Comparison of ENCODE assay signal across 29 cellular contexts in the genomic region with DNA sequence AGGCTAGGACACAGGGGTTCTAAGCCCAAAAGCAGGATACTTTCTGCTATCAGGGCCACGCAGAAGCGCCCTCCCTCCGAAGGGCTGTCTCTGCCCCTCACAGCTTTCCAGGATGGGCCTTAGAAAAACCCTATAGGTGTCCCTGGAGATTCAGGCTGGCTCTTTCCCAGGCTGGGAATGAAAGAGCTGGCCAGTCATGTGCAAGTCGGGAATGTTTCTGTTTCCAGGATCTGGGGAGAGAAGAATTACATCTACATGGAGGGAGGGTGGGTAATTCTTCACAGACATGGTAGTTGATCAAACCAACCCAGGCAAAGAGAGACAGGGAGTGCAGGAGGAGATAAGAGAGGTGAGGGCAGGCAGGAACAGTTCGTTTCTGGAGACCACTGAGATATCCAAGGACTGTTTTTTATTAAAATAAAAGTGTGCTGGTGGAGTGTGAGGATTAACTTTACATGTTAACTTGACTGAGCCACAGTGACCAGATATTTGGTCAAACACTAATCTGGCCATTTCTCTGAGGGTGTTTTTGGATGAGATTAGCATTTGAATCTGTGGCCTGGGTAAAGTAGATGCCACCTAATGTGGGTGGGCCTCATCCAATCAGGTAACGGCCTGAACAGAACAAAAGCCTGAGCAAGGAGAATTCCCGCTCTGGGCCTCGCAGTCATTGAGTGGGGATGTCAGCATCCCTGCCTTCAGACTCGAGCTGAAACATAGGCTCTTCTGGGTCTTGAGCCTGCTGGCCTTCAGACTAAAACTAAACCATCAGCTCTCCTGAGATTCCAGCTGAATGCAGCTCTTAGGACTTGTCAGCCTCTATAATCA. TPM values are rescaled to one million over a fixed set of nuclear protein-coding genes. Genes with fewer than 3 reads are reported as not detected.
DNase-seq lines count a peak whose midpoint lies in the region; ATAC-seq and TF ChIP-seq lines count a peak whose summit lies in the region.
"Had no signal": no experiment of that assay in that cellular context is flagged by ENCODE, and none has a peak within 500 bp of the region (broad histone marks: within the 10 kb centered on the region; RNA-seq: fewer than 3 reads in every experiment).

No MANE protein-coding gene starts in this region.

- no peaks in the 10 kb centered on the region for H3K27me3 ChIP-seq in neutrophil
- H3K27me3 ChIP-seq: body of pancreas, dorsolateral prefrontal cortex, MG63, ovary, transverse colon had no signal

- peaks cover 61% of the 10 kb centered on the region for H3K4me1 Mint-ChIP-seq in activated T-cell treated with anti-CD3 and anti-CD28 coated beads, Interleukin-2, amount 50 U/mL, for 24 hours (ENCODE audit: low read depth)
- H3K4me1 Mint-ChIP-seq in activated T-cell treated with anti-CD3 and anti-CD28 coated beads, Interleukin-2, amount 50 U/mL, for 4 hours (ENCODE audit: low read depth), result peaks cover 42% of the 10 kb centered on the region
- peaks cover 40% of the 10 kb centered on the region for H3K4me1 Mint-ChIP-seq in dendritic cell treated with granulocyte-macrophage colony-stimulating factor and Interleukin-4, amounts not matched to agents 40 ng/mL and 50 ng/mL, for 4 days (ENCODE audit: low read depth)

- H3K9me3 ChIP-seq in neutrophil, result no peaks in the 10 kb centered on the region
- H3K9me3 ChIP-seq: body of pancreas, MG63 had no signal

- intact Hi-C loops in dendritic cell treated with granulocyte-macrophage colony-stimulating factor and Interleukin-4, amounts not matched to agents 40 ng/mL and 50 ng/mL, for 4 days (cut with micrococcal nuclease), result no loop called here

- H3K27ac Mint-ChIP-seq in activated T-cell treated with anti-CD3 and anti-CD28 coated beads, Interleukin-2, amount 50 U/mL, for 24 hours, result peak overlapping the region; percentile 69
- peak overlapping the region; percentile 56 for H3K27ac Mint-ChIP-seq in dendritic cell treated with granulocyte-macrophage colony-stimulating factor and Interleukin-4, amounts not matched to agents 40 ng/mL and 50 ng/mL, for 4 days
- H3K27ac Mint-ChIP-seq: T-helper 2 cell treated with Interferon-gamma antibody and Interleukin-4, amounts not matched to agents 5 μg/mL and 100 μg/mL, for 36 hours had no signal

- no peak for DNase-seq in activated T-cell treated with anti-CD3 and anti-CD28 coated beads, Interleukin-2, amount 50 U/mL, for 24 hours
- DNase-seq in activated T-cell treated with anti-CD3 and anti-CD28 coated beads, Interleukin-2, amount 50 U/mL, for 4 hours, result no peak
- peak; percentile 32 for DNase-seq in SK-MEL-5 (ENCODE audit: low read depth, low spot score)
- no peak for DNase-seq in activated CD8-positive, alpha-beta memory T cell treated with anti-CD3 and anti-CD28 coated beads, Interleukin-2, amount 50 U/mL, for 48 hours
- DNase-seq in islet precursor cell, result no peak
- DNase-seq: activated CD4-positive, alpha-beta T cell treated with anti-CD3 and anti-CD28 coated beads, Interleukin-2, amount 50 U/mL, for 1 hour; activated CD8-positive, alpha-beta memory T cell treated with anti-CD3 and anti-CD28 coated beads, Interleukin-2, amount 50 U/mL, for 4 hours; activated effector memory CD4-positive, alpha-beta T cell treated with anti-CD3 and anti-CD28 coated beads, Interleukin-2, amount 50 U/mL, for 16 hours; body of pancreas; cerebellar nuclear complex; DMS79 treated with DMSO at 0.1 percent for 48 hours; dorsolateral prefrontal cortex; H9; hippocampal formation; KG1; left ventricle myocardium inferior; MG63; NCI-H1417; NCI-H2081; NCI-H2227 treated with DMSO at 0.1 percent for 48 hours; ovary; transverse colon had no signal

- no peak for TF ChIP-seq CTCF in neutrophil (IDR thresholded peaks at IDR 0.05)

- peaks cover 0 to 6% of the 10 kb centered on the region in 2 experiments for H3K4me1 ChIP-seq in neutrophil (ENCODE audit: control insufficient read depth in 1 of 2, insufficient read depth in 1 of 2, low read depth in 1 of 2, low read length in 1 of 2)
- H3K4me1 ChIP-seq: body of pancreas, left ventricle myocardium inferior, transverse colon had no signal

- H3K36me3 ChIP-seq in neutrophil, result no peaks in the 10 kb centered on the region
- H3K36me3 ChIP-seq: left ventricle myocardium inferior, MG63, ovary, transverse colon had no signal

- peaks cover 83% of the 10 kb centered on the region for H3K36me3 Mint-ChIP-seq in activated T-cell treated with anti-CD3 and anti-CD28 coated beads, Interleukin-2, amount 50 U/mL, for 24 hours (ENCODE audit: low read depth)
- peaks cover 18% of the 10 kb centered on the region for H3K36me3 Mint-ChIP-seq in activated T-cell treated with anti-CD3 and anti-CD28 coated beads, Interleukin-2, amount 50 U/mL, for 4 hours (ENCODE audit: insufficient read depth)
- H3K36me3 Mint-ChIP-seq in dendritic cell treated with granulocyte-macrophage colony-stimulating factor and Interleukin-4, amounts not matched to agents 40 ng/mL and 50 ng/mL, for 4 days (ENCODE audit: low read depth), result peaks cover 23% of the 10 kb centered on the region

- H3K27ac ChIP-seq in neutrophil, result peak overlapping the region; percentile 46
- H3K27ac ChIP-seq: body of pancreas, dorsolateral prefrontal cortex, left ventricle myocardium inferior, ovary, RWPE1, SK-N-MC, skin epidermis, transverse colon had no signal

- in situ Hi-C loops in SK-MEL-5 (cut with HindIII; ENCODE audit: low pct_unique_long_range_greater_than_20kb, low sequenced_read_pairs), result no loop called here

- H3K27me3 Mint-ChIP-seq in activated T-cell treated with anti-CD3 and anti-CD28 coated beads, Interleukin-2, amount 50 U/mL, for 24 hours, result no peaks in the 10 kb centered on the region
- H3K27me3 Mint-ChIP-seq in activated T-cell treated with anti-CD3 and anti-CD28 coated beads, Interleukin-2, amount 50 U/mL, for 4 hours (ENCODE audit: low read depth), result no peaks in the 10 kb centered on the region
- no peaks in the 10 kb centered on the region for H3K27me3 Mint-ChIP-seq in dendritic cell treated with granulocyte-macrophage colony-stimulating factor and Interleukin-4, amounts not matched to agents 40 ng/mL and 50 ng/mL, for 4 days

- H3K4me3 Mint-ChIP-seq in activated T-cell treated with anti-CD3 and anti-CD28 coated beads, Interleukin-2, amount 50 U/mL, for 24 hours, result no peak overlapping the region
- H3K4me3 Mint-ChIP-seq in activated T-cell treated with anti-CD3 and anti-CD28 coated beads, Interleukin-2, amount 50 U/mL, for 4 hours, result no peak overlapping the region
- no peak overlapping the region for H3K4me3 Mint-ChIP-seq in dendritic cell treated with granulocyte-macrophage colony-stimulating factor and Interleukin-4, amounts not matched to agents 40 ng/mL and 50 ng/mL, for 4 days
- H3K4me3 Mint-ChIP-seq: H9; T-helper 2 cell treated with Interferon-gamma antibody and Interleukin-4, amounts not matched to agents 5 μg/mL and 100 μg/mL, for 36 hours had no signal

- ATAC-seq in activated T-cell treated with anti-CD3 and anti-CD28 coated beads, Interleukin-2, amount 50 U/mL, for 4 hours, result no peak
- no peak for ATAC-seq in HG02623 (IDR thresholded peaks at IDR 0.05; ENCODE audit: unreplicated experiment)
- ATAC-seq: body of pancreas had no signal

- no peak overlapping the region for H3K4me3 ChIP-seq in neutrophil (ENCODE audit: low read depth in 1 of 2, low read length in 1 of 2)
- H3K4me3 ChIP-seq: body of pancreas, dorsolateral prefrontal cortex, left ventricle myocardium inferior, MG63, ovary, SK-N-MC, skin epidermis, transverse colon had no signal

- H3K9me3 Mint-ChIP-seq in activated T-cell treated with anti-CD3 and anti-CD28 coated beads, Interleukin-2, amount 50 U/mL, for 24 hours, result peaks cover 3% of the 10 kb centered on the region
- peaks cover 7% of the 10 kb centered on the region for H3K9me3 Mint-ChIP-seq in activated T-cell treated with anti-CD3 and anti-CD28 coated beads, Interleukin-2, amount 50 U/mL, for 4 hours
- peaks cover 21% of the 10 kb centered on the region for H3K9me3 Mint-ChIP-seq in dendritic cell treated with granulocyte-macrophage colony-stimulating factor and Interleukin-4, amounts not matched to agents 40 ng/mL and 50 ng/mL, for 4 days

RNA-seq across cellular contexts. Expression of gene NUP210, which starts 15.3 kb away (rescaled TPM):
- 10 to 100 TPM; 80.3 to 83.4 (median 82.0) TPM for total RNA-seq in activated T-cell treated with anti-CD3 and anti-CD28 coated beads, Interleukin-2, amount 50 U/mL, for 4 hours
- 14.9 and 19.4 TPM in 2 replicates for total RNA-seq in SK-MEL-5 (2014; rRNA removed; shearing (Covaris generic))
- polyA plus RNA-seq in SK-MEL-5 (2015; cell fraction: cytosol; rRNA removed), result 41.2 and 51.0 TPM in 2 replicates
- 17.6 and 22.5 TPM in 2 replicates for polyA plus RNA-seq in SK-MEL-5 (2015; cell fraction: nucleus; rRNA removed)
